Comparison of ENCODE assay signal across 7 cellular contexts in genomic region chr6:79735183-79735582, GRCh38.
"Had no signal": no experiment of that assay in that cellular context is flagged by ENCODE, and none has a peak within 500 bp of the region (broad histone marks: within the 10 kb centered on the region; RNA-seq: fewer than 3 reads in every experiment).

No MANE protein-coding gene starts in this region.

- H3K36me3 ChIP-seq: HAP-1 had no signal

- H3K4me2 ChIP-seq: KMS-11 had no signal

- H3K36me3 Mint-ChIP-seq: IgD-negative memory B cell had no signal

- H3K27ac ChIP-seq: KMS-11 had no signal

- H3K4me3 Mint-ChIP-seq: IgD-negative memory B cell had no signal

- H3K27ac Mint-ChIP-seq: IgD-negative memory B cell had no signal

- H3K9ac ChIP-seq: KMS-11 had no signal

- H3K4me1 Mint-ChIP-seq: IgD-negative memory B cell had no signal

- FAIRE-seq: HTR-8/SVneo had no signal

- H3K4me3 ChIP-seq: HAP-1 had no signal

- DNase-seq: GOT3, H7 had no signal

- H3K9me3 ChIP-seq: HAP-1 had no signal

- ATAC-seq: HCT116 had no signal
